ENCODE assay signal across 24 cellular contexts in the genomic region with DNA sequence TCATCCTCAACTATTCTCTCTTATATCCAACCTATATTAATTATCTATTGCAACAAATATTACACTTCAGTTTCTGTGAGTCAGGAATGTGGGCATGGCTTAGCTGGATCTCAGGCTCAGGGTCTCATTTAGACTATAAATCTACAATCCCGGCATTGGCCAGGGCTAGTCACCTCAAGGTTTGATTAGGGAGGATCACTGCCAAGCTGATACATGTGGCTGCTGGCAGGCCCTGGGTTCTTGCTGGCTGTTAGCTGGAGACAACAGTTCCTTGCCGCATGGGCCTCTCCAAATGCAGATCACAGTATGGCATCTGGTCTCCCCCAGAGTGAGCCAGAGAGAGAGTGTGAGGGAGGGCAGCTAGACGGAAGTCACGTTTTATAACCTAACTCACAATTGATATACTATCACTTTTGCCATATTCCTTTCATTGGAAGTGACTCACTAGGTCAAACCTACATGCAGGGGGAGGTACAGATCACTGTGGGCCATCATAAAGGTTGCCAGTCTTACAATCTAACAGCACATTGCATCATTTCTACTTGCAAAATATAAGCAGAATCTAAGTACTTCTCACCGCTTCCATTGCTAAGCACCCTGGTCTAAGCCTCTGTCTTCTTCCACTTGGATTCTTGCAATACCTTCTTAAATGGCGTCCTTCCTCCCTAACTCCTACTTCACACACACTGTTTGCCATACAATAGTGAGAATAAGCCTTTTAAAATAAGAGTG.
DNase-seq lines count a peak whose midpoint lies in the region; ATAC-seq, FAIRE-seq and TF ChIP-seq lines count a peak whose summit lies in the region.
"Had no signal": no experiment of that assay in that cellular context is flagged by ENCODE, and none has a peak within 500 bp of the region (broad histone marks: within the 10 kb centered on the region; RNA-seq: fewer than 3 reads in every experiment).

No MANE protein-coding gene starts in this region.

- no peak overlapping the region for H3K4me3 ChIP-seq in HepG2 (replicated peaks in 1 of 3; ENCODE audit: insufficient read depth in 1 of 3, low read depth in 2 of 3, low read length in 3 of 3)
- H3K4me3 ChIP-seq in right lobe of liver: no peak overlapping the region
- no peak overlapping the region for H3K4me3 ChIP-seq in PC-9
- H3K4me3 ChIP-seq in H1 (ENCODE audit: extremely low read depth in 1 of 4, insufficient read depth in 2 of 4, low read depth in 3 of 4, low read length in 4 of 4): no peak overlapping the region
- H3K4me3 ChIP-seq: BLaER1 treated with 17β-estradiol and CSF1 and Interleukin-3, amounts not matched to agents 10 nM and 100 nM; GM12878; SK-N-MC had no signal

- no peaks in the 10 kb centered on the region for H3K79me1 ChIP-seq in H1 (ENCODE audit: low read depth, low read length)

- H4K5ac ChIP-seq in H1 (ENCODE audit: insufficient read length, low read depth, low read length): no peak overlapping the region

- in situ Hi-C loops in HepG2 (cut with HindIII; ENCODE audit: extremely low pct_ligation_motif_present, low pct_unique_long_range_greater_than_20kb): no loop called here

- H3K4ac ChIP-seq in H1 (replicated peaks; ENCODE audit: insufficient read length, low read depth, low read length): no peak overlapping the region

- no peak for DNase-seq in HepG2 (ENCODE audit: low spot score)
- DNase-seq in right lobe of liver: no peak
- DNase-seq in PC-9: no peak
- no peak for DNase-seq in H1 (ENCODE audit: low read depth in 1 of 2, low spot score in 2 of 2)
- no peak for DNase-seq in 8988T
- DNase-seq in D341Med (ENCODE audit: low spot score): no peak
- DNase-seq: Calu3; CD8-positive, alpha-beta T cell; DMS53; EL; HFFc6; MM.1S; NCI-H187; NCI-H2107; NCI-H2227 treated with DMSO at 0.1 percent for 48 hours; NCI-H524 treated with DMSO at 0.1 percent for 48 hours had no signal

- no peaks in the 10 kb centered on the region for H3K36me3 ChIP-seq in HepG2 (replicated peaks in 1 of 2; ENCODE audit: control insufficient read depth in 1 of 2, insufficient read depth in 2 of 2, low read length in 2 of 2)
- H3K36me3 ChIP-seq in right lobe of liver: no peaks in the 10 kb centered on the region
- no peaks in the 10 kb centered on the region for H3K36me3 ChIP-seq in PC-9 (ENCODE audit: low read depth)
- H3K36me3 ChIP-seq in H1 (ENCODE audit: control insufficient read depth in 2 of 4, insufficient read depth in 4 of 4, low read length in 3 of 4): no peaks in the 10 kb centered on the region
- H3K36me3 ChIP-seq: BLaER1 treated with 17β-estradiol and CSF1 and Interleukin-3, amounts not matched to agents 10 nM and 100 nM had no signal

- no peak overlapping the region for H4K91ac ChIP-seq in H1 (replicated peaks; ENCODE audit: insufficient read length, low read length)

- H2AFZ ChIP-seq in HepG2 (ENCODE audit: low read length): no peak overlapping the region
- H2AFZ ChIP-seq in PC-9: no peak overlapping the region
- H2AFZ ChIP-seq in H1 (ENCODE audit: low read length): 0 out of 2 replicates have a peak overlapping the region, but pooled peaks have one; percentile 70

- H3K27ac ChIP-seq in HepG2 (ENCODE audit: extremely low read length, insufficient read depth, low read length) (no peak overlapping the region), right lobe of liver (no peak overlapping the region), PC-9 (peak overlapping the region; percentile 58; the same call in 1 of the 2 replicates), H1 (ENCODE audit: low read depth, low read length) (no peak overlapping the region)
- H3K27ac ChIP-seq: SK-N-MC had no signal

- H3K23me2 ChIP-seq in H1 (ENCODE audit: low read depth, low read length): no peaks in the 10 kb centered on the region

- ATAC-seq in HepG2: no peak
- ATAC-seq in right lobe of liver: no peak
- ATAC-seq in GM18519 (IDR thresholded peaks at IDR 0.05; ENCODE audit: low FRiP score, unreplicated experiment): no peak
- ATAC-seq in GM21723 (IDR thresholded peaks at IDR 0.05; ENCODE audit: unreplicated experiment): no peak
- ATAC-seq: CD8-positive, alpha-beta T cell; GM12878; Panc1; Right ventricle myocardium inferior had no signal

- H3K4me1 ChIP-seq in HepG2 (ENCODE audit: insufficient read depth, low read length): peaks cover 7% of the 10 kb centered on the region; the same call in 1 of the 2 replicates
- no peaks in the 10 kb centered on the region for H3K4me1 ChIP-seq in right lobe of liver
- peaks cover 18% of the 10 kb centered on the region for H3K4me1 ChIP-seq in PC-9 (replicated peaks; ENCODE audit: insufficient read depth)
- H3K4me1 ChIP-seq in H1 (replicated peaks in 1 of 4; ENCODE audit: control insufficient read depth in 3 of 4, insufficient read depth in 4 of 4, low read length in 3 of 4): no peaks in the 10 kb centered on the region

- H4K8ac ChIP-seq in H1 (ENCODE audit: extremely low read depth, insufficient read depth, low read length): no peak overlapping the region

- intact Hi-C loops in HepG2 (cut with micrococcal nuclease; ENCODE audit: unreplicated experiment): no loop called here
- intact Hi-C loops in right lobe of liver (cut with DNase I): no loop called here
- intact Hi-C loops in PC-9 (cut with micrococcal nuclease; ENCODE audit: unreplicated experiment): no loop called here

- FAIRE-seq in HepG2 (lab: Jason Lieb, UNC) (no peak), H1 (lab: Jason Lieb, UNC) (no peak)
- FAIRE-seq: GM12878, GM19239 had no signal

- WGBS in HepG2 (ENCODE audit: low lambda C conversion rate): 31% methylated on average over 6 of the region's 6 CpGs
- 79% methylated on average over 4 of the region's 6 CpGs for WGBS in right lobe of liver (ENCODE audit: insufficient coverage, low coverage, low lambda C conversion rate, missing lambda C conversion rate)
- WGBS in H1 (ENCODE audit: extremely low coverage in 1 of 2, insufficient coverage in 1 of 2, insufficient read length in 1 of 2, insufficient replicate concordance in 2 of 2, low coverage in 1 of 2, low lambda C conversion rate in 2 of 2, missing lambda C conversion rate in 1 of 2), 2 experiments: 78% methylated on average over 6 of the region's 6 CpGs; no CpG with 5 or more reads in 1 of the 2 experiments

- H2BK12ac ChIP-seq in H1 (ENCODE audit: low read depth, low read length): no peak overlapping the region

- H2AK5ac ChIP-seq in H1 (ENCODE audit: low read depth, low read length): no peak overlapping the region

- BruUV-seq in HepG2 (replicated peaks; lab: Mats Ljungman, UMichigan): no TSS peak
- BruUV-seq in PC-9 (replicated peaks; lab: Mats Ljungman, UMichigan): no TSS peak

- TF ChIP-seq POLR2A in HepG2 (IDR thresholded peaks at IDR 0.05; ENCODE audit: insufficient read depth in 1 of 2, low read depth in 2 of 2, low read length in 2 of 2): no peak
- TF ChIP-seq POLR2A in right lobe of liver (IDR thresholded peaks at IDR 0.05): no peak
- TF ChIP-seq POLR2A in H1 (IDR thresholded peaks at IDR 0.05; ENCODE audit: control extremely low read depth in 1 of 2, low read depth in 2 of 2, low read length in 2 of 2): no peak

- H3K18ac ChIP-seq in H1 (ENCODE audit: extremely low read depth, low read length): no peak overlapping the region

- H2BK15ac ChIP-seq in H1 (ENCODE audit: low read length): no peak overlapping the region

- H3F3A ChIP-seq in PC-9 (ENCODE audit: insufficient read depth, low read depth): no peaks in the 10 kb centered on the region; the same call in 1 of the 2 replicates

- no peak overlapping the region for H2BK120ac ChIP-seq in H1 (replicated peaks; ENCODE audit: low read depth, low read length)

- H3K79me2 ChIP-seq in HepG2 (ENCODE audit: insufficient read depth, low read length): no peaks in the 10 kb centered on the region
- H3K79me2 ChIP-seq in PC-9 (ENCODE audit: low read depth): no peaks in the 10 kb centered on the region
- H3K79me2 ChIP-seq in H1 (ENCODE audit: control insufficient read depth in 1 of 2, insufficient read depth in 2 of 2, low read length in 2 of 2): no peaks in the 10 kb centered on the region

- no peak overlapping the region for H3K23ac ChIP-seq in H1 (ENCODE audit: insufficient read length)

- H3K9me3 ChIP-seq in HepG2 (ENCODE audit: low read length) (no peaks in the 10 kb centered on the region), right lobe of liver (no peaks in the 10 kb centered on the region), PC-9 (ENCODE audit: insufficient read depth, low read depth) (no peaks in the 10 kb centered on the region), H1 (ENCODE audit: insufficient read depth in 2 of 2, low read depth in 1 of 2, low read length in 1 of 2) (no peaks in the 10 kb centered on the region)
- H3K9me3 ChIP-seq: BLaER1 treated with 17β-estradiol and CSF1 and Interleukin-3, amounts not matched to agents 10 nM and 100 nM had no signal

- H3K9me2 ChIP-seq in PC-9 (ENCODE audit: insufficient read depth): no peaks in the 10 kb centered on the region

- H2BK5ac ChIP-seq in H1 (ENCODE audit: low read depth, low read length): no peak overlapping the region

- TF ChIP-seq RAD21 in HepG2 (CRISPR knock-in tag; IDR thresholded peaks at IDR 0.05) (no peak), H1 (IDR thresholded peaks at IDR 0.05 in 1 of 2, conservative IDR thresholded peaks at IDR 0.05 in 1 of 2; ENCODE audit: low read depth in 2 of 2, low read length in 2 of 2) (no peak)

- H3K27me3 ChIP-seq in HepG2 (ENCODE audit: control insufficient read depth in 1 of 2, insufficient read depth in 2 of 2, low read length in 2 of 2): no peaks in the 10 kb centered on the region
- no peaks in the 10 kb centered on the region for H3K27me3 ChIP-seq in right lobe of liver
- no peaks in the 10 kb centered on the region for H3K27me3 ChIP-seq in PC-9 (ENCODE audit: insufficient read depth, low read depth)
- H3K27me3 ChIP-seq in H1 (replicated peaks in 1 of 4; ENCODE audit: control insufficient read depth in 3 of 4, extremely low read depth in 1 of 4, insufficient read depth in 3 of 4, low read length in 3 of 4): no peaks in the 10 kb centered on the region
- H3K27me3 ChIP-seq: BLaER1 treated with 17β-estradiol and CSF1 and Interleukin-3, amounts not matched to agents 10 nM and 100 nM had no signal

- POLR2A ChIA-PET in HepG2 (lab: Yijun Ruan, JAX): interaction anchor here (1.6 kb wide), 1 partner anchor 445 kb away, joined by 4 read pairs; the partner anchor contains the start of gene DTD2
- POLR2A ChIA-PET in PC-9 (lab: Charles Lee; ENCODE audit: unreplicated experiment): no interaction called here
- POLR2A ChIA-PET in H1 (lab: Charles Lee; ENCODE audit: partially characterized antibody): no interaction called here

- TF ChIP-seq CTCF in HepG2 (CRISPR knock-in tag; IDR thresholded peaks at IDR 0.05): no peak
- TF ChIP-seq CTCF in right lobe of liver (IDR thresholded peaks at IDR 0.05): no peak
- no peak for TF ChIP-seq CTCF in PC-9 (conservative IDR thresholded peaks at IDR 0.05)
- no peak for TF ChIP-seq CTCF in H1 (IDR thresholded peaks at IDR 0.05; ENCODE audit: control extremely low read depth in 1 of 3, insufficient read depth in 1 of 3, low read depth in 1 of 3, low read length in 3 of 3)

- no peak overlapping the region for H3K14ac ChIP-seq in H1 (ENCODE audit: insufficient read length)

- H3K4me2 ChIP-seq in HepG2 (ENCODE audit: low read depth, low read length) (no peak overlapping the region), PC-9 (no peak overlapping the region), H1 (ENCODE audit: insufficient read depth in 1 of 2, low read depth in 2 of 2, low read length in 2 of 2) (no peak overlapping the region)
- H3K4me2 ChIP-seq: BLaER1 treated with 17β-estradiol and CSF1 and Interleukin-3, amounts not matched to agents 10 nM and 100 nM had no signal

- no peak for TF ChIP-seq EP300 in HepG2 (IDR thresholded peaks at IDR 0.05; ENCODE audit: low read depth in 2 of 2, low read length in 2 of 2)
- no peak for TF ChIP-seq EP300 in HepG2 (CRISPR knock-in tag; IDR thresholded peaks at IDR 0.05; ENCODE audit: borderline replicate concordance)
- no peak for TF ChIP-seq EP300 in H1 (IDR thresholded peaks at IDR 0.05; ENCODE audit: borderline replicate concordance in 1 of 2, low read depth in 2 of 2, low read length in 2 of 2)

- H3K9ac ChIP-seq in HepG2 (ENCODE audit: insufficient read depth, low read depth, low read length) (no peak overlapping the region), H1 (replicated peaks in 1 of 4; ENCODE audit: extremely low read depth in 1 of 4, low read depth in 3 of 4, low read length in 3 of 4) (no peak overlapping the region)
- H3K9ac ChIP-seq: BLaER1 treated with 17β-estradiol and CSF1 and Interleukin-3, amounts not matched to agents 10 nM and 100 nM had no signal

- H4K20me1 ChIP-seq in HepG2 (ENCODE audit: insufficient read depth, low read length): no peaks in the 10 kb centered on the region
- no peaks in the 10 kb centered on the region for H4K20me1 ChIP-seq in PC-9 (ENCODE audit: insufficient read depth)
- H4K20me1 ChIP-seq in H1 (replicated peaks in 1 of 2; ENCODE audit: control insufficient read depth in 1 of 2, insufficient read depth in 2 of 2, low read length in 2 of 2): no peaks in the 10 kb centered on the region
- H4K20me1 ChIP-seq: BLaER1 treated with 17β-estradiol and CSF1 and Interleukin-3, amounts not matched to agents 10 nM and 100 nM had no signal

- no peak overlapping the region for H3K56ac ChIP-seq in H1 (replicated peaks; ENCODE audit: insufficient read length, low read depth, low read length)

- no peak overlapping the region for H2BK20ac ChIP-seq in H1 (ENCODE audit: low read length)

- CTCF ChIA-PET in HepG2 (lab: Yijun Ruan, JAX; ENCODE audit: low intra/inter-chr PET ratio, low total read pairs) (no interaction called here), PC-9 (lab: Charles Lee) (no interaction called here), H1 (lab: Charles Lee; ENCODE audit: partially characterized antibody) (no interaction called here)

Comparison
In these comparisons a context has a peak if more than half of its experiments do, and no peak if none do; other contexts are left out.
1. Of the 41 proteins assayed by ChIP-seq in both HepG2 and H1: peak only in HepG2: CEBPB; only in H1: none; in both: none; in neither: 40.